Comparison of ENCODE assay signal across 14 cellular contexts in the genomic region with DNA sequence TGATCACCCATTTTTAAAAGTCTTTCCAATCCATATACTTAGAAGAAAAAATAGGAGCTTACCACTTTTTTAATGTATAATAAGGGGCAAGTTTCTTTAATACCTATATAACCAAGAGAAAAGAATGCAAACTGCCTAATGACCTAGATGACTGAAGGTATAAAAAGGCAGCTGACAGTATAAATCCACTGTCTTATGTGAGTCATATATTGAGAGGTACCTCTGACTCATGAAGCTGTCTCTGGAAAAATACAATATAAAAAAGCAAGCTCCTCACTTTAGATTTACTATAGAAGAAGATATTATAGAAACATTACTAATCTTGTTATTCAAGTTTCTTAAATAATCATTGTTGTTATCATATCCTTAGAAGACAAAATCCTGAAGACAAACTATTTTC.
A peak's percentile ranks its signal among the peaks of the same experiment; 100 is the strongest.
DNase-seq lines count a peak whose midpoint lies in the region; ATAC-seq and TF ChIP-seq lines count a peak whose summit lies in the region.
"Had no signal": no experiment of that assay in that cellular context is flagged by ENCODE, and none has a peak within 500 bp of the region (broad histone marks: within the 10 kb centered on the region; RNA-seq: fewer than 3 reads in every experiment).

No MANE protein-coding gene starts in this region.

- H3K4me3 ChIP-seq in RWPE2 (ENCODE audit: severe bottlenecking): no peak overlapping the region
- no peak overlapping the region for H3K4me3 ChIP-seq in epithelial cell of proximal tubule (ENCODE audit: low read depth, low read length)
- H3K4me3 ChIP-seq: A549 had no signal

- no peaks in the 10 kb centered on the region for H3K9me3 ChIP-seq in RWPE2 (ENCODE audit: severe bottlenecking)
- H3K9me3 ChIP-seq: A549 had no signal

- no peak overlapping the region for H3K4me3 Mint-ChIP-seq in activated CD4-positive, alpha-beta T cell treated with anti-CD3 and anti-CD28 coated beads, Interleukin-2, amount 10 ng/mL, durations not matched to agents 24 days and 14 days
- peak overlapping the region; percentile 22 for H3K4me3 Mint-ChIP-seq in stimulated activated effector memory CD8-positive, alpha-beta T cell treated with anti-CD3 and anti-CD28 coated beads, Interleukin-12 subunit alpha, Interleukin-12 subunit beta, amount 100 ng/mL, for 72 hours

- no peaks in the 10 kb centered on the region for H3K4me1 ChIP-seq in RWPE2 (ENCODE audit: insufficient read depth, poor library complexity, severe bottlenecking)
- H3K4me1 ChIP-seq: A549 had no signal

- TF ChIP-seq CTCF in RWPE2 (IDR thresholded peaks at IDR 0.05; ENCODE audit: poor library complexity, severe bottlenecking) (no peak), epithelial cell of proximal tubule (conservative IDR thresholded peaks at IDR 0.05; ENCODE audit: low read depth, low read length) (no peak)

- intact Hi-C loops in activated CD4-positive, alpha-beta T cell treated with anti-CD3 and anti-CD28 coated beads, Interleukin-2, amount 10 ng/mL, durations not matched to agents 24 days and 14 days (cut with micrococcal nuclease): loop anchor here (1.0 to 2.0 kb wide), 3 partner anchors 14 to 143 kb away; no protein-coding TSS in a partner anchor

- peak overlapping the region; percentile 80 for H3K27ac Mint-ChIP-seq in activated CD4-positive, alpha-beta T cell treated with anti-CD3 and anti-CD28 coated beads, Interleukin-2, amount 10 ng/mL, durations not matched to agents 24 days and 14 days
- peak overlapping the region; percentile 62 for H3K27ac Mint-ChIP-seq in stimulated activated effector memory CD8-positive, alpha-beta T cell treated with anti-CD3 and anti-CD28 coated beads, Interleukin-12 subunit alpha, Interleukin-12 subunit beta, amount 100 ng/mL, for 72 hours

- H3K36me3 Mint-ChIP-seq in activated CD4-positive, alpha-beta T cell treated with anti-CD3 and anti-CD28 coated beads, Interleukin-2, amount 10 ng/mL, durations not matched to agents 24 days and 14 days (ENCODE audit: low read depth): peaks cover 9% of the 10 kb centered on the region
- H3K36me3 Mint-ChIP-seq in stimulated activated effector memory CD8-positive, alpha-beta T cell treated with anti-CD3 and anti-CD28 coated beads, Interleukin-12 subunit alpha, Interleukin-12 subunit beta, amount 100 ng/mL, for 72 hours: peaks cover 14% of the 10 kb centered on the region

- H3K27ac ChIP-seq in RWPE2 (ENCODE audit: poor library complexity, severe bottlenecking): no peak overlapping the region
- H3K27ac ChIP-seq: A549 had no signal

- no peaks in the 10 kb centered on the region for H3K27me3 ChIP-seq in RWPE2 (ENCODE audit: insufficient read depth, poor library complexity, severe bottlenecking)

- H3K9me3 Mint-ChIP-seq in activated CD4-positive, alpha-beta T cell treated with anti-CD3 and anti-CD28 coated beads, Interleukin-2, amount 10 ng/mL, durations not matched to agents 24 days and 14 days: peaks cover 26% of the 10 kb centered on the region
- peaks cover 20% of the 10 kb centered on the region for H3K9me3 Mint-ChIP-seq in stimulated activated effector memory CD8-positive, alpha-beta T cell treated with anti-CD3 and anti-CD28 coated beads, Interleukin-12 subunit alpha, Interleukin-12 subunit beta, amount 100 ng/mL, for 72 hours

- no peak for DNase-seq in activated CD4-positive, alpha-beta T cell treated with anti-CD3 and anti-CD28 coated beads, Interleukin-2, amount 10 ng/mL, durations not matched to agents 24 days and 14 days
- no peak for DNase-seq in activated CD4-positive, alpha-beta T cell treated with anti-CD3 and anti-CD28 coated beads for 4 hours
- no peak for DNase-seq in RWPE2 (ENCODE audit: low spot score)
- peak; percentile 39 for DNase-seq in epithelial cell of proximal tubule (ENCODE audit: low read depth)
- no peak for DNase-seq in stimulated activated effector memory CD8-positive, alpha-beta T cell treated with anti-CD3 and anti-CD28 coated beads, Interleukin-12 subunit alpha, Interleukin-12 subunit beta, amount 100 ng/mL, for 72 hours (ENCODE audit: low spot score in 2 of 2)
- DNase-seq in stimulated activated naive CD4-positive, alpha-beta T cell (lab: John Stamatoyannopoulos, UW): no peak
- DNase-seq in ecto neural progenitor cell (ENCODE audit: low spot score): no peak
- DNase-seq in NCI-H82 (lab: John Stamatoyannopoulos, UW): no peak
- DNase-seq: activated CD8-positive, alpha-beta memory T cell treated with anti-CD3 and anti-CD28 coated beads for 24 hours; Calu3; NCI-H1436 treated with DMSO at 0.1 percent for 48 hours; NCI-H526 treated with DMSO at 0.1 percent for 48 hours had no signal

- peak; percentile 89 for ATAC-seq in RWPE2 (ENCODE audit: low read depth)
- peak; percentile 88 for ATAC-seq in stimulated activated effector memory CD8-positive, alpha-beta T cell treated with anti-CD3 and anti-CD28 coated beads, Interleukin-12 subunit alpha, Interleukin-12 subunit beta, amount 100 ng/mL, for 72 hours
- ATAC-seq: A549, Right ventricle myocardium inferior had no signal

- H3K36me3 ChIP-seq in RWPE2 (ENCODE audit: low read depth): no peaks in the 10 kb centered on the region

- no peaks in the 10 kb centered on the region for H3K27me3 Mint-ChIP-seq in activated CD4-positive, alpha-beta T cell treated with anti-CD3 and anti-CD28 coated beads, Interleukin-2, amount 10 ng/mL, durations not matched to agents 24 days and 14 days

- H3K4me1 Mint-ChIP-seq in activated CD4-positive, alpha-beta T cell treated with anti-CD3 and anti-CD28 coated beads, Interleukin-2, amount 10 ng/mL, durations not matched to agents 24 days and 14 days: peaks cover 14% of the 10 kb centered on the region
- peaks cover 44% of the 10 kb centered on the region for H3K4me1 Mint-ChIP-seq in stimulated activated effector memory CD8-positive, alpha-beta T cell treated with anti-CD3 and anti-CD28 coated beads, Interleukin-12 subunit alpha, Interleukin-12 subunit beta, amount 100 ng/mL, for 72 hours
